ENCODE assay signal across 1 cellular context in genomic region chr1:168321945-168322344, GRCh38.
TF ChIP-seq lines count a peak whose summit lies in the region.

No MANE protein-coding gene starts in this region.

TF ChIP-seq in IMR-90, 13 proteins besides CTCF, POLR2A, EP300 and RAD21 (continued from another document):
- TF ChIP-seq USF2 (IDR thresholded peaks at IDR 0.05; ENCODE audit: low read depth, low read length), result no peak
- no peak for TF ChIP-seq CEBPB (IDR thresholded peaks at IDR 0.05; ENCODE audit: low read depth, low read length)
- TF ChIP-seq RFX5 (IDR thresholded peaks at IDR 0.05; ENCODE audit: low read depth, low read length), result no peak
- no peak for TF ChIP-seq MXI1 (IDR thresholded peaks at IDR 0.05; ENCODE audit: borderline replicate concordance, low read depth, low read length)
- no peak for TF ChIP-seq FOS (IDR thresholded peaks at IDR 0.05; ENCODE audit: low read depth, low read length)
- no peak for TF ChIP-seq SMC3 (IDR thresholded peaks at IDR 0.05; ENCODE audit: low read depth, low read length)
- TF ChIP-seq, protein P1, sequence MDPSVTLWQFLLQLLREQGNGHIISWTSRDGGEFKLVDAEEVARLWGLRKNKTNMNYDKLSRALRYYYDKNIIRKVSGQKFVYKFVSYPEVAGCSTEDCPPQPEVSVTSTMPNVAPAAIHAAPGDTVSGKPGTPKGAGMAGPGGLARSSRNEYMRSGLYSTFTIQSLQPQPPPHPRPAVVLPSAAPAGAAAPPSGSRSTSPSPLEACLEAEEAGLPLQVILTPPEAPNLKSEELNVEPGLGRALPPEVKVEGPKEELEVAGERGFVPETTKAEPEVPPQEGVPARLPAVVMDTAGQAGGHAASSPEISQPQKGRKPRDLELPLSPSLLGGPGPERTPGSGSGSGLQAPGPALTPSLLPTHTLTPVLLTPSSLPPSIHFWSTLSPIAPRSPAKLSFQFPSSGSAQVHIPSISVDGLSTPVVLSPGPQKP (IDR thresholded peaks at IDR 0.05; ENCODE audit: borderline replicate concordance, low read depth, low read length), result no peak
- TF ChIP-seq CHD1 (IDR thresholded peaks at IDR 0.05; ENCODE audit: low read depth, low read length), result no peak
- no peak for TF ChIP-seq MAFK (IDR thresholded peaks at IDR 0.05; ENCODE audit: low read depth, low read length)
